ENCODE assay signal across 11 cellular contexts in the genomic region with DNA sequence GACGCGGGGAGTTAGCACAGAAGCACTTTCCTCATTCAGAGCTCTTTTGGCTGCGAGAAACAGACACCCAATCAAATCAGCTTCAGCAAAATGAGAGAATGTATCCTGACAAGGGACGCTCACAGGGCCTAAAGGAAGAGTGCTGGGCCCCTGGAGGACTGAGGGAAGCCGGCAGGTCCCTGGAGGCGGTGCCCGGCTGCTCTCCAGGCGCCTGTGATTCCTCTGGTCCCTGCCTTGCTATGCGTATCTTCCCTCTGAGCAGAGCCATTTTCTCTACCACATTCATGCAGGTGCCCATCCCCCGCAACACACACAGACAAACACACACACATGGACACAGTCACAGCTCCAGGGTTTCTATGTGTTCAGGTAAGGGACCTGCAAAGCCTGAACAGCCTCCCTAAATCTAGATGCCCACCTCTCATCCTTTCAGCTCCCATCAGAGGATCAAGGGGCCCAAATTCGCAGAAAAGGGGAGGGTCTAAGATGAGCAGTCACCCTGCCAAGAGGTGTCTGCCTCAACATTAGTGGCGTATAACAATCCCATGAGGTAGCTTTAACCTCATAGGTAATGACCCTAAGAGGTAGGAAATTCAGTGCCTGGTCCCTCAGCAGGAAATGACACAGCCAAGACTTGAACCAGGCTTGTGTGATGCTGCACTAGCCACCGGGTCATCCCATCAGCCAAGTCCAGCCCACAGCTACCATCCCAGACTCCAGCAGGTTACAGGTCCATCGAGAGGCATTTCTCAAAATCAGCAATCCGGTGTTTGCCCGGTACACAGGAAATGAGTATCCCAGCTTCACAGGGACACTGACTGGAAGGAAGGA. TPM values are rescaled to one million over a fixed set of nuclear protein-coding genes. Genes with fewer than 3 reads are reported as not detected.
DNase-seq lines count a peak whose midpoint lies in the region; ATAC-seq and TF ChIP-seq lines count a peak whose summit lies in the region.
"Had no signal": no experiment of that assay in that cellular context is flagged by ENCODE, and none has a peak within 500 bp of the region (broad histone marks: within the 10 kb centered on the region; RNA-seq: fewer than 3 reads in every experiment).

No MANE protein-coding gene starts in this region.

- H3K9me3 ChIP-seq in MM.1S (replicated peaks; ENCODE audit: insufficient read depth, low read length): no peaks in the 10 kb centered on the region

- H3K27me3 Mint-ChIP-seq in nephron progenitor cell (ENCODE audit: low read depth, poor library complexity): peaks cover 13% of the 10 kb centered on the region
- H3K27me3 Mint-ChIP-seq in effector memory CD8-positive, alpha-beta T cell: no peaks in the 10 kb centered on the region

- H3F3A ChIP-seq in MM.1S (ENCODE audit: insufficient read depth, low read length): peaks cover 8% of the 10 kb centered on the region

- no peaks in the 10 kb centered on the region for H3K27me3 ChIP-seq in MM.1S (replicated peaks; ENCODE audit: insufficient read depth, low read length)

- DNase-seq in MM.1S (peak; percentile 37), nephron progenitor cell (peak; percentile 20), dermis blood vessel endothelial cell (no peak), GM10248 (ENCODE audit: extremely low spot score) (no peak), COLO668 (lab: John Stamatoyannopoulos, UW; ENCODE audit: unreplicated experiment) (no peak)
- DNase-seq in effector memory CD8-positive, alpha-beta T cell: no peak
- DNase-seq: activated effector memory CD4-positive, alpha-beta T cell treated with Interleukin-2 at 50 U/mL for 16 hours; central memory CD4-positive, alpha-beta T cell; NCI-H1092 treated with DMSO at 0.1 percent for 48 hours had no signal

- H3K27ac ChIP-seq in MM.1S (ENCODE audit: low read length): peak overlapping the region; percentile 73

- no peak overlapping the region for H3K4me3 Mint-ChIP-seq in nephron progenitor cell
- H3K4me3 Mint-ChIP-seq in effector memory CD8-positive, alpha-beta T cell: no peak overlapping the region

- H3K79me2 ChIP-seq in MM.1S (ENCODE audit: low read length): no peaks in the 10 kb centered on the region

- H4K20me1 ChIP-seq in MM.1S (ENCODE audit: insufficient read depth, low read length): no peaks in the 10 kb centered on the region

- peak overlapping the region; percentile 30; the same call in 1 of the 2 replicates for H3K9ac ChIP-seq in MM.1S (ENCODE audit: low read length)

- POLR2A ChIA-PET in GM10248 (lab: Yijun Ruan, JAX): interaction anchor here (0.7 to 0.8 kb wide), 2 partner anchors 26 to 59 kb away, joined by 3 to 4 read pairs; no protein-coding TSS in a partner anchor

- peak overlapping the region; percentile 67 for H3K4me2 ChIP-seq in MM.1S (ENCODE audit: low read depth, low read length)

- H3K9me3 Mint-ChIP-seq in nephron progenitor cell: peaks cover 6% of the 10 kb centered on the region
- no peaks in the 10 kb centered on the region for H3K9me3 Mint-ChIP-seq in effector memory CD8-positive, alpha-beta T cell

- peak overlapping the region; percentile 21; the same call in 1 of the 2 replicates for H3K4me3 ChIP-seq in MM.1S (ENCODE audit: low read length)

- CTCF ChIA-PET in GM10248 (lab: Yijun Ruan, JAX): interaction anchor here (1.0 to 2.5 kb wide), 12 partner anchors 8 to 73 kb away, joined by 3 to 16 read pairs (median 4); partner anchors contain the start of gene PTAFR

- ATAC-seq in GM18868 (IDR thresholded peaks at IDR 0.05; ENCODE audit: unreplicated experiment): peak; percentile 14
- peak; percentile 21 for ATAC-seq in HG02642 (IDR thresholded peaks at IDR 0.05; ENCODE audit: poor library complexity, unreplicated experiment)
- no peak for ATAC-seq in effector memory CD8-positive, alpha-beta T cell (replicated peaks)

- H3K27ac Mint-ChIP-seq in nephron progenitor cell: no peak overlapping the region
- no peak overlapping the region for H3K27ac Mint-ChIP-seq in effector memory CD8-positive, alpha-beta T cell

- no peaks in the 10 kb centered on the region for H3K36me3 Mint-ChIP-seq in nephron progenitor cell (ENCODE audit: low read depth)
- H3K36me3 Mint-ChIP-seq in effector memory CD8-positive, alpha-beta T cell (ENCODE audit: insufficient read depth): no peaks in the 10 kb centered on the region

- TF ChIP-seq CTCF in MM.1S (IDR thresholded peaks at IDR 0.05; ENCODE audit: low read length): no peak
- TF ChIP-seq CTCF in nephron progenitor cell (IDR thresholded peaks at IDR 0.05): no peak
- TF ChIP-seq CTCF in GM10248 (IDR thresholded peaks at IDR 0.05; ENCODE audit: control extremely low read depth, extremely low read depth, low read depth, missing control alignments): no peak

- no peaks in the 10 kb centered on the region for H3K9me2 ChIP-seq in MM.1S (replicated peaks; ENCODE audit: insufficient read depth, low read length)

- H3K4me1 ChIP-seq in MM.1S (ENCODE audit: low read length): peaks cover 10% of the 10 kb centered on the region

- H3K36me3 ChIP-seq in MM.1S (replicated peaks; ENCODE audit: insufficient read depth, low read length): no peaks in the 10 kb centered on the region

- peaks cover 13% of the 10 kb centered on the region for H3K4me1 Mint-ChIP-seq in nephron progenitor cell
- no peaks in the 10 kb centered on the region for H3K4me1 Mint-ChIP-seq in effector memory CD8-positive, alpha-beta T cell (ENCODE audit: low read depth in 2 of 2)

- peak overlapping the region; percentile 42 for H2AFZ ChIP-seq in MM.1S (ENCODE audit: low read length)

RNA-seq across cellular contexts. Expression of gene PTAFR, which starts 29.0 kb away (rescaled TPM):
- 0.05 and 0.17 TPM in 2 replicates for total RNA-seq in dermis blood vessel endothelial cell

RNA-seq across cellular contexts. Expression of gene EYA3, which starts 59.1 kb away (rescaled TPM):
- 14.0 and 18.8 TPM in 2 replicates for total RNA-seq in dermis blood vessel endothelial cell

Comparison
In these comparisons a context has a peak if more than half of its experiments do, and no peak if none do; other contexts are left out.
1. DNase-seq: peak in MM.1S (single experiment) and nephron progenitor cell (single experiment); none in dermis blood vessel endothelial cell (single experiment), GM10248 (single experiment), COLO668 (single experiment) and effector memory CD8-positive, alpha-beta T cell (0 of 3).